ENCODE assay signal across 18 cellular contexts in genomic region chr1:109922326-109922725, GRCh38. TPM values are rescaled to one million over a fixed set of nuclear protein-coding genes. Genes with fewer than 3 reads are reported as not detected.
A peak's percentile ranks its signal among the peaks of the same experiment; 100 is the strongest.
DNase-seq lines count a peak whose midpoint lies in the region; ATAC-seq and TF ChIP-seq lines count a peak whose summit lies in the region.
"Had no signal": no experiment of that assay in that cellular context is flagged by ENCODE, and none has a peak within 500 bp of the region (broad histone marks: within the 10 kb centered on the region; RNA-seq: fewer than 3 reads in every experiment).

No MANE protein-coding gene starts in this region.

- TF ChIP-seq CTCF in neural crest cell (conservative IDR thresholded peaks at IDR 0.05): no peak

- no peaks in the 10 kb centered on the region for H3K27me3 Mint-ChIP-seq in activated naive CD8-positive, alpha-beta T cell treated with anti-CD3 and anti-CD28 coated beads, Interleukin-2, amount 10 ng/mL, durations not matched to agents 7 days and 5 days
- no peaks in the 10 kb centered on the region for H3K27me3 Mint-ChIP-seq in activated naive CD8-positive, alpha-beta T cell treated with anti-CD3 and anti-CD28 coated beads for 36 hours
- no peaks in the 10 kb centered on the region for H3K27me3 Mint-ChIP-seq in neural crest cell (ENCODE audit: low read depth)
- H3K27me3 Mint-ChIP-seq: CD4-positive, alpha-beta memory T cell had no signal

- no peaks in the 10 kb centered on the region for H3K9me3 ChIP-seq in adipocyte (ENCODE audit: control insufficient read depth, low read length)

- peaks cover 2% of the 10 kb centered on the region for H3K9me3 Mint-ChIP-seq in activated naive CD8-positive, alpha-beta T cell treated with anti-CD3 and anti-CD28 coated beads, Interleukin-2, amount 10 ng/mL, durations not matched to agents 7 days and 5 days
- H3K9me3 Mint-ChIP-seq in activated naive CD8-positive, alpha-beta T cell treated with anti-CD3 and anti-CD28 coated beads for 36 hours: no peaks in the 10 kb centered on the region
- H3K9me3 Mint-ChIP-seq in neural crest cell: no peaks in the 10 kb centered on the region
- H3K9me3 Mint-ChIP-seq: CD4-positive, alpha-beta memory T cell had no signal

- no peaks in the 10 kb centered on the region for H3K27me3 ChIP-seq in adipocyte (replicated peaks; ENCODE audit: control insufficient read depth, insufficient read depth, low read length)

- no peak for DNase-seq in activated naive CD8-positive, alpha-beta T cell treated with anti-CD3 and anti-CD28 coated beads, Interleukin-2, amount 10 ng/mL, durations not matched to agents 7 days and 5 days
- no peak for DNase-seq in activated naive CD8-positive, alpha-beta T cell treated with anti-CD3 and anti-CD28 coated beads for 36 hours
- DNase-seq in adipocyte (ENCODE audit: low read depth) (no peak), neural crest cell (ENCODE audit: low read depth, low spot score) (no peak), ureter (ENCODE audit: low spot score) (no peak), KG1 (lab: John Stamatoyannopoulos, UW) (no peak), H4 (ENCODE audit: low spot score) (no peak)
- DNase-seq: C1 segment of cervical spinal cord; CD4-positive, alpha-beta memory T cell; COR-L47; DMS53; KBM-7; MM.1S; NCI-H2029 treated with DMSO at 0.1 percent for 48 hours; NCI-H345; NCI-H524; NCI-H748 treated with DMSO at 0.1 percent for 48 hours had no signal

- no peak overlapping the region for H3K4me3 Mint-ChIP-seq in activated naive CD8-positive, alpha-beta T cell treated with anti-CD3 and anti-CD28 coated beads, Interleukin-2, amount 10 ng/mL, durations not matched to agents 7 days and 5 days
- no peak overlapping the region for H3K4me3 Mint-ChIP-seq in activated naive CD8-positive, alpha-beta T cell treated with anti-CD3 and anti-CD28 coated beads for 36 hours
- no peak overlapping the region for H3K4me3 Mint-ChIP-seq in neural crest cell
- H3K4me3 Mint-ChIP-seq: CD4-positive, alpha-beta memory T cell had no signal

- POLR2A ChIA-PET in activated naive CD8-positive, alpha-beta T cell treated with anti-CD3 and anti-CD28 coated beads, Interleukin-2, amount 10 ng/mL, durations not matched to agents 7 days and 5 days (lab: Charles Lee): interaction anchor here (0.7 to 2.1 kb wide), 2 partner anchors 11 to 132 kb away, joined by 3 to 7 read pairs; no protein-coding TSS in a partner anchor

- no peak for ATAC-seq in activated naive CD8-positive, alpha-beta T cell treated with anti-CD3 and anti-CD28 coated beads, Interleukin-2, amount 10 ng/mL, durations not matched to agents 7 days and 5 days (ENCODE audit: low read depth)
- ATAC-seq: SK-N-SH treated with all-trans-retinoic acid at 6 μM for 48 hours had no signal

- H3K36me3 ChIP-seq in adipocyte (ENCODE audit: control insufficient read depth, insufficient read depth, low read length, severe bottlenecking): peaks cover 100% of the 10 kb centered on the region

- H3K4me3 ChIP-seq in adipocyte (ENCODE audit: low read length): no peak overlapping the region

- H3K36me3 Mint-ChIP-seq in activated naive CD8-positive, alpha-beta T cell treated with anti-CD3 and anti-CD28 coated beads, Interleukin-2, amount 10 ng/mL, durations not matched to agents 7 days and 5 days: peaks cover 69% of the 10 kb centered on the region
- peaks cover 73% of the 10 kb centered on the region for H3K36me3 Mint-ChIP-seq in activated naive CD8-positive, alpha-beta T cell treated with anti-CD3 and anti-CD28 coated beads for 36 hours
- H3K36me3 Mint-ChIP-seq in neural crest cell (ENCODE audit: low read depth): peaks cover 36% of the 10 kb centered on the region

- H3K4me1 Mint-ChIP-seq in activated naive CD8-positive, alpha-beta T cell treated with anti-CD3 and anti-CD28 coated beads, Interleukin-2, amount 10 ng/mL, durations not matched to agents 7 days and 5 days: peaks cover 15% of the 10 kb centered on the region
- no peaks in the 10 kb centered on the region for H3K4me1 Mint-ChIP-seq in activated naive CD8-positive, alpha-beta T cell treated with anti-CD3 and anti-CD28 coated beads for 36 hours
- peaks cover 11% of the 10 kb centered on the region for H3K4me1 Mint-ChIP-seq in neural crest cell

- H3K9ac ChIP-seq in adipocyte (ENCODE audit: low read length): peak overlapping the region; percentile 67

- H3K4me1 ChIP-seq in adipocyte (ENCODE audit: control insufficient read depth, insufficient read depth, low read length): peaks cover 72% of the 10 kb centered on the region

- H3K27ac Mint-ChIP-seq in activated naive CD8-positive, alpha-beta T cell treated with anti-CD3 and anti-CD28 coated beads, Interleukin-2, amount 10 ng/mL, durations not matched to agents 7 days and 5 days: peak overlapping the region; percentile 78
- no peak overlapping the region for H3K27ac Mint-ChIP-seq in activated naive CD8-positive, alpha-beta T cell treated with anti-CD3 and anti-CD28 coated beads for 36 hours
- peak overlapping the region; percentile 31 for H3K27ac Mint-ChIP-seq in neural crest cell (ENCODE audit: unreplicated experiment)

RNA-seq across cellular contexts. Expression of gene CSF1, which starts 11.7 kb away (rescaled TPM):
- total RNA-seq in activated naive CD8-positive, alpha-beta T cell treated with anti-CD3 and anti-CD28 coated beads, Interleukin-2, amount 10 ng/mL, durations not matched to agents 7 days and 5 days: 10 to 100 TPM; 42.7 to 45.1 TPM
- total RNA-seq in activated naive CD8-positive, alpha-beta T cell treated with anti-CD3 and anti-CD28 coated beads for 36 hours: 10 to 100 TPM; 21.2 to 24.9 TPM
- 16.0 and 17.9 TPM in 2 replicates for total RNA-seq in neural crest cell
- total RNA-seq in ureter: 26.1 TPM
- total RNA-seq in H4 (2014; rRNA removed; shearing (Covaris generic)): 15.8 and 18.9 TPM in 2 replicates
